ENCODE assay signal across 8 cellular contexts in genomic region chr22:38505595-38506117, GRCh38. TPM values are rescaled to one million over a fixed set of nuclear protein-coding genes. Genes with fewer than 3 reads are reported as not detected.
DNase-seq lines count a peak whose midpoint lies in the region; ATAC-seq and TF ChIP-seq lines count a peak whose summit lies in the region.

No MANE protein-coding gene starts in this region.

- peak overlapping the region; percentile 94 for H3K4me3 ChIP-seq in fibroblast of mammary gland (ENCODE audit: control insufficient read depth, low read depth, low read length)

- peak; percentile 19 to 42 (median 28) for ATAC-seq in natural killer cell

- H3K4me3 Mint-ChIP-seq in HFFc6 (peak overlapping the region; percentile 91), natural killer cell (peak overlapping the region; percentile 100)
- peak overlapping the region; percentile 99 for H3K4me3 Mint-ChIP-seq in activated T-helper 1 cell treated with anti-CD3 and anti-CD28 coated beads, Interleukin-12 subunit alpha, Interleukin-12 subunit beta, Interleukin-2, Interleukin-4 antibody, amounts not matched to agents 30 ng/mL and 10 ng/mL and 1 ng/mL, durations not matched to agents 14 hours and 24 hours and 36 hours
- H3K4me3 Mint-ChIP-seq in stimulated activated naive CD8-positive, alpha-beta T cell treated with anti-CD3 and anti-CD28 coated beads, Interleukin-15, Interleukin-2, amounts not matched to agents 100 ng/mL and 50 ng/mL, for 24 hours: peak overlapping the region; percentile 98

- no peaks in the 10 kb centered on the region for H3K9me3 Mint-ChIP-seq in HFFc6
- H3K9me3 Mint-ChIP-seq in activated T-helper 1 cell treated with anti-CD3 and anti-CD28 coated beads, Interleukin-12 subunit alpha, Interleukin-12 subunit beta, Interleukin-2, Interleukin-4 antibody, amounts not matched to agents 30 ng/mL and 10 ng/mL and 1 ng/mL, durations not matched to agents 14 hours and 24 hours and 36 hours: peaks cover 7% of the 10 kb centered on the region
- H3K9me3 Mint-ChIP-seq in natural killer cell: peaks cover 0 to 4% of the 10 kb centered on the region in 2 donors
- no peaks in the 10 kb centered on the region for H3K9me3 Mint-ChIP-seq in stimulated activated naive CD8-positive, alpha-beta T cell treated with anti-CD3 and anti-CD28 coated beads, Interleukin-15, Interleukin-2, amounts not matched to agents 100 ng/mL and 50 ng/mL, for 24 hours

- H3K4me1 Mint-ChIP-seq in HFFc6 (ENCODE audit: low read depth) (peaks cover 49% of the 10 kb centered on the region), natural killer cell (peaks cover 52 to 64% of the 10 kb centered on the region in 2 donors)
- H3K4me1 Mint-ChIP-seq in activated T-helper 1 cell treated with anti-CD3 and anti-CD28 coated beads, Interleukin-12 subunit alpha, Interleukin-12 subunit beta, Interleukin-2, Interleukin-4 antibody, amounts not matched to agents 30 ng/mL and 10 ng/mL and 1 ng/mL, durations not matched to agents 14 hours and 24 hours and 36 hours (ENCODE audit: low read depth): peaks cover 47% of the 10 kb centered on the region
- peaks cover 56% of the 10 kb centered on the region for H3K4me1 Mint-ChIP-seq in stimulated activated naive CD8-positive, alpha-beta T cell treated with anti-CD3 and anti-CD28 coated beads, Interleukin-15, Interleukin-2, amounts not matched to agents 100 ng/mL and 50 ng/mL, for 24 hours (ENCODE audit: low read depth)

- intact Hi-C loops in activated T-helper 1 cell treated with anti-CD3 and anti-CD28 coated beads, Interleukin-12 subunit alpha, Interleukin-12 subunit beta, Interleukin-2, Interleukin-4 antibody, amounts not matched to agents 30 ng/mL and 10 ng/mL and 1 ng/mL, durations not matched to agents 14 hours and 24 hours and 36 hours (cut with micrococcal nuclease): loop anchor here (1.0 to 5.0 kb wide), 13 partner anchors 15 to 324 kb away; partner anchors contain the start of genes CBY1, CSNK1E, DMC1 and DNAL4
- intact Hi-C loops in natural killer cell (cut with micrococcal nuclease): loop anchor here (10.0 kb wide), 1 partner anchor 249 kb away; the partner anchor contains the start of gene SUN2

- TF ChIP-seq CTCF in HFFc6 (IDR thresholded peaks at IDR 0.05) (no peak), fibroblast of mammary gland (conservative IDR thresholded peaks at IDR 0.05; ENCODE audit: control insufficient read depth, insufficient read depth, low read depth, low read length) (no peak), natural killer cell (IDR thresholded peaks at IDR 0.05) (no peak)

- peaks cover 56% of the 10 kb centered on the region for H3K36me3 Mint-ChIP-seq in HFFc6 (ENCODE audit: low read depth)
- peaks cover 53% of the 10 kb centered on the region for H3K36me3 Mint-ChIP-seq in activated T-helper 1 cell treated with anti-CD3 and anti-CD28 coated beads, Interleukin-12 subunit alpha, Interleukin-12 subunit beta, Interleukin-2, Interleukin-4 antibody, amounts not matched to agents 30 ng/mL and 10 ng/mL and 1 ng/mL, durations not matched to agents 14 hours and 24 hours and 36 hours (ENCODE audit: low read depth)
- peaks cover 11% of the 10 kb centered on the region for H3K36me3 Mint-ChIP-seq in natural killer cell
- peaks cover 50% of the 10 kb centered on the region for H3K36me3 Mint-ChIP-seq in stimulated activated naive CD8-positive, alpha-beta T cell treated with anti-CD3 and anti-CD28 coated beads, Interleukin-15, Interleukin-2, amounts not matched to agents 100 ng/mL and 50 ng/mL, for 24 hours (ENCODE audit: low read depth)

- DNase-seq in NCI-H1436 (lab: John Stamatoyannopoulos, UW) (peak; percentile 41), NCI-H1436 treated with DMSO at 0.1 percent for 48 hours (lab: John Stamatoyannopoulos, UW) (no peak), HFFc6 (no peak), NCI-H1105 (lab: John Stamatoyannopoulos, UW) (peak; percentile 27), fibroblast of mammary gland (ENCODE audit: low read depth) (peak; percentile 49), natural killer cell (no peak)
- DNase-seq in activated T-helper 1 cell treated with anti-CD3 and anti-CD28 coated beads, Interleukin-12 subunit alpha, Interleukin-12 subunit beta, Interleukin-2, Interleukin-4 antibody, amounts not matched to agents 30 ng/mL and 10 ng/mL and 1 ng/mL, durations not matched to agents 14 hours and 24 hours and 36 hours (ENCODE audit: low spot score): no peak

- H3K27ac Mint-ChIP-seq in HFFc6 (peak overlapping the region; percentile 100), natural killer cell (peak overlapping the region; percentile 100)
- peak overlapping the region; percentile 98 for H3K27ac Mint-ChIP-seq in activated T-helper 1 cell treated with anti-CD3 and anti-CD28 coated beads, Interleukin-12 subunit alpha, Interleukin-12 subunit beta, Interleukin-2, Interleukin-4 antibody, amounts not matched to agents 30 ng/mL and 10 ng/mL and 1 ng/mL, durations not matched to agents 14 hours and 24 hours and 36 hours
- peak overlapping the region; percentile 100 for H3K27ac Mint-ChIP-seq in stimulated activated naive CD8-positive, alpha-beta T cell treated with anti-CD3 and anti-CD28 coated beads, Interleukin-15, Interleukin-2, amounts not matched to agents 100 ng/mL and 50 ng/mL, for 24 hours

- peaks cover 6% of the 10 kb centered on the region for H3K27me3 Mint-ChIP-seq in HFFc6 (ENCODE audit: insufficient read depth)
- H3K27me3 Mint-ChIP-seq in activated T-helper 1 cell treated with anti-CD3 and anti-CD28 coated beads, Interleukin-12 subunit alpha, Interleukin-12 subunit beta, Interleukin-2, Interleukin-4 antibody, amounts not matched to agents 30 ng/mL and 10 ng/mL and 1 ng/mL, durations not matched to agents 14 hours and 24 hours and 36 hours (ENCODE audit: insufficient read depth): no peaks in the 10 kb centered on the region
- no peaks in the 10 kb centered on the region for H3K27me3 Mint-ChIP-seq in natural killer cell (ENCODE audit: low read depth in 2 of 2)
- no peaks in the 10 kb centered on the region for H3K27me3 Mint-ChIP-seq in stimulated activated naive CD8-positive, alpha-beta T cell treated with anti-CD3 and anti-CD28 coated beads, Interleukin-15, Interleukin-2, amounts not matched to agents 100 ng/mL and 50 ng/mL, for 24 hours

RNA-seq across cellular contexts. Expression of gene DDX17, which starts 0.5 kb away (rescaled TPM):
- total RNA-seq in HFFc6 (2021; fragmentation: NEBNext Ultra II Directional; extraction: Animal tissue kit (Norgen Biotek cat#: 25700)): 100 to 1,000 TPM; 211 to 246 (median 220) TPM
- total RNA-seq in activated T-helper 1 cell treated with anti-CD3 and anti-CD28 coated beads, Interleukin-12 subunit alpha, Interleukin-12 subunit beta, Interleukin-2, Interleukin-4 antibody, amounts not matched to agents 30 ng/mL and 10 ng/mL and 1 ng/mL, durations not matched to agents 14 hours and 24 hours and 36 hours: 356 and 358 TPM in 2 replicates
- 100 to 1,000 TPM; 571 to 752 (median 578) TPM for total RNA-seq in natural killer cell

RNA-seq across cellular contexts. Expression of gene KDELR3, which starts 37.8 kb away (rescaled TPM):
- 100 to 1,000 TPM; 138 to 187 (median 172) TPM for total RNA-seq in HFFc6 (2021; fragmentation: NEBNext Ultra II Directional; extraction: Animal tissue kit (Norgen Biotek cat#: 25700))
- total RNA-seq in activated T-helper 1 cell treated with anti-CD3 and anti-CD28 coated beads, Interleukin-12 subunit alpha, Interleukin-12 subunit beta, Interleukin-2, Interleukin-4 antibody, amounts not matched to agents 30 ng/mL and 10 ng/mL and 1 ng/mL, durations not matched to agents 14 hours and 24 hours and 36 hours: 1.1 and 1.3 TPM in 2 replicates
- under 1 TPM in 1 of 3 donors, not detected in 2; 0.25 TPM for total RNA-seq in natural killer cell

RNA-seq across cellular contexts. Expression of gene KCNJ4, which starts 50.7 kb away (rescaled TPM):
- total RNA-seq in HFFc6 (2021; fragmentation: NEBNext Ultra II Directional; extraction: Animal tissue kit (Norgen Biotek cat#: 25700)): not detected
- total RNA-seq in activated T-helper 1 cell treated with anti-CD3 and anti-CD28 coated beads, Interleukin-12 subunit alpha, Interleukin-12 subunit beta, Interleukin-2, Interleukin-4 antibody, amounts not matched to agents 30 ng/mL and 10 ng/mL and 1 ng/mL, durations not matched to agents 14 hours and 24 hours and 36 hours: not detected in 2 replicates
- not detected for total RNA-seq in natural killer cell

Comparison
In these comparisons a context has a peak if more than half of its experiments do, and no peak if none do; other contexts are left out.
1. DNase-seq: peak in NCI-H1436 (single experiment), NCI-H1105 (single experiment) and fibroblast of mammary gland (single experiment); none in NCI-H1436 treated with DMSO at 0.1 percent for 48 hours (single experiment), HFFc6 (single experiment), activated T-helper 1 cell treated with anti-CD3 and anti-CD28 coated beads, Interleukin-12 subunit alpha, Interleukin-12 subunit beta, Interleukin-2, Interleukin-4 antibody, amounts not matched to agents 30 ng/mL and 10 ng/mL and 1 ng/mL, durations not matched to agents 14 hours and 24 hours and 36 hours (single experiment) and natural killer cell (single experiment).
2. RNA of gene KDELR3, which starts 37.8 kb away (total RNA-seq): 138 to 187 TPM in HFFc6; 1.1 to 1.3 TPM in activated T-helper 1 cell treated with anti-CD3 and anti-CD28 coated beads, Interleukin-12 subunit alpha, Interleukin-12 subunit beta, Interleukin-2, Interleukin-4 antibody, amounts not matched to agents 30 ng/mL and 10 ng/mL and 1 ng/mL, durations not matched to agents 14 hours and 24 hours and 36 hours and 0.25 TPM in natural killer cell; every median in the first group is over 10 times any median in the second.
3. Peak in every context shown above with its lines, with median percentiles within 50 percentile points of each other: H3K27ac Mint-ChIP-seq and H3K4me3 Mint-ChIP-seq.